31 cellular contexts compared by ENCODE assay signal in the genomic region with DNA sequence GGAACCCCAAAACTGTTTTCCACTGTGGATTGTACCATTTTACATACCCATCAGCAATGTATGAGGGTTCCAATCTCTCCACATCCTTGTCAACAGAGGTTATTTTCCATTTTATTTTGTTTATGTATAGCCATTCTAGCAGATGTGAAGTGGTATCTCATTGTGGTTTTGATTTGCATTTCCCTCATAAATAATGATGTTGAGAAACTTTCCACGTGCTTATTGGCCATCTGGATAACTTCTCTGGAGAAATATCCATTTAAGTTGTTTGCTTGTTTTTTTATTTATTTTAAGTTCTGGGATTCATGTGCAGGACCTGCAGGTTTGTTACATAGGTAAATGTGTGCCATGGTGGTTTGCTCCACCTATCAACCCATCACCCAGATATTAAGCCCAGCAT.
"Had no signal": no experiment of that assay in that cellular context is flagged by ENCODE, and none has a peak within 500 bp of the region (broad histone marks: within the 10 kb centered on the region; RNA-seq: fewer than 3 reads in every experiment).

No MANE protein-coding gene starts in this region.

- H3K4me1 ChIP-seq: body of pancreas, breast epithelium had no signal

- ATAC-seq: activated CD4-positive, alpha-beta T cell treated with anti-CD3 and anti-CD28 coated beads for 36 hours; activated CD4-positive, CD25-positive, alpha-beta regulatory T cell treated with anti-CD3 and anti-CD28 coated beads, Interleukin-2, amount 50 U/mL, for 24 hours; activated CD8-positive, alpha-beta memory T cell treated with anti-CD3 and anti-CD28 coated beads, Interleukin-2, amount 10 ng/mL, durations not matched to agents 7 days and 5 days; activated CD8-positive, alpha-beta T cell treated with anti-CD3 and anti-CD28 coated beads, Interleukin-2, amount 10 ng/mL, durations not matched to agents 7 days and 5 days; activated naive CD8-positive, alpha-beta T cell treated with anti-CD3 and anti-CD28 coated beads, Interleukin-2, amount 50 U/mL, for 24 hours; body of pancreas; WTC11 had no signal

- H3K27me3 ChIP-seq: body of pancreas, brain microvascular endothelial cell, breast epithelium had no signal

- H3K4me3 ChIP-seq: body of pancreas, breast epithelium had no signal

- H3K27ac ChIP-seq: body of pancreas, brain microvascular endothelial cell, breast epithelium, WERI-Rb-1 had no signal

- H3K9me3 ChIP-seq: body of pancreas had no signal

- H3K36me3 ChIP-seq: brain microvascular endothelial cell, breast epithelium, WERI-Rb-1 had no signal

- DNase-seq: activated CD4-positive, alpha-beta memory T cell treated with anti-CD3 and anti-CD28 coated beads, Interleukin-2, amount 10 ng/mL, durations not matched to agents 7 days and 5 days; activated CD4-positive, alpha-beta T cell treated with anti-CD3 and anti-CD28 coated beads for 1 hour; activated CD4-positive, alpha-beta T cell treated with anti-CD3 and anti-CD28 coated beads for 36 hours; activated CD4-positive, alpha-beta T cell treated with anti-CD3 and anti-CD28 coated beads for 48 hours; activated CD4-positive, alpha-beta T cell treated with anti-CD3 and anti-CD28 coated beads, Interleukin-2, amount 10 ng/mL, durations not matched to agents 7 days and 5 days; activated CD4-positive, alpha-beta T cell treated with anti-CD3 and anti-CD28 coated beads, Interleukin-2, amount 50 U/mL, for 48 hours; activated CD4-positive, CD25-positive, alpha-beta regulatory T cell; activated CD8-positive, alpha-beta memory T cell treated with anti-CD3 and anti-CD28 coated beads for 24 hours; activated CD8-positive, alpha-beta memory T cell treated with anti-CD3 and anti-CD28 coated beads, Interleukin-2, amount 10 ng/mL, durations not matched to agents 7 days and 5 days; activated CD8-positive, alpha-beta memory T cell treated with anti-CD3 and anti-CD28 coated beads, Interleukin-2, amount 50 U/mL, for 48 hours; activated CD8-positive, alpha-beta T cell treated with anti-CD3 and anti-CD28 coated beads, Interleukin-2, amount 10 ng/mL, durations not matched to agents 7 days and 5 days; activated effector memory CD4-positive, alpha-beta T cell treated with Interleukin-2 at 50 U/mL for 16 hours; activated gamma-delta T cell; activated naive CD4-positive, alpha-beta T cell treated with anti-CD3 and anti-CD28 coated beads, Interleukin-2, amount 10 ng/mL, durations not matched to agents 7 days and 5 days; activated naive CD4-positive, alpha-beta T cell treated with Interleukin-2 at 50 U/mL for 16 hours; activated naive CD8-positive, alpha-beta T cell treated with anti-CD3 and anti-CD28 coated beads, Interleukin-2, amount 10 ng/mL, durations not matched to agents 7 days and 5 days; activated naive CD8-positive, alpha-beta T cell treated with anti-CD3 and anti-CD28 coated beads, Interleukin-2, amount 50 U/mL, for 24 hours; activated T-cell treated with anti-CD3 and anti-CD28 coated beads, Interleukin-2, amount 50 U/mL, for 24 hours; activated T-cell treated with anti-CD3 and anti-CD28 coated beads, Interleukin-2, amount 50 U/mL, for 48 hours; amniotic stem cell; aorta; body of pancreas; brain microvascular endothelial cell; cerebellar nuclear complex; T-helper 1 cell; T-helper 2 cell; T-helper 9 cell; WERI-Rb-1 had no signal
